ENCODE assay signal across 1 cellular context in genomic region chr17:30550512-30551273, GRCh38.
TF ChIP-seq lines count a peak whose summit lies in the region.

No MANE protein-coding gene starts in this region.

TF ChIP-seq in HCT116, 20 proteins besides CTCF, POLR2A, EP300 and RAD21 (continued from another document):
- TF ChIP-seq YY1 (IDR thresholded peaks at IDR 0.05; ENCODE audit: extremely low read depth, insufficient replicate concordance, low read depth, low read length): no peak
TF ChIP-seq in HCT116: peak in this region for 1.
